In the genomic region with DNA sequence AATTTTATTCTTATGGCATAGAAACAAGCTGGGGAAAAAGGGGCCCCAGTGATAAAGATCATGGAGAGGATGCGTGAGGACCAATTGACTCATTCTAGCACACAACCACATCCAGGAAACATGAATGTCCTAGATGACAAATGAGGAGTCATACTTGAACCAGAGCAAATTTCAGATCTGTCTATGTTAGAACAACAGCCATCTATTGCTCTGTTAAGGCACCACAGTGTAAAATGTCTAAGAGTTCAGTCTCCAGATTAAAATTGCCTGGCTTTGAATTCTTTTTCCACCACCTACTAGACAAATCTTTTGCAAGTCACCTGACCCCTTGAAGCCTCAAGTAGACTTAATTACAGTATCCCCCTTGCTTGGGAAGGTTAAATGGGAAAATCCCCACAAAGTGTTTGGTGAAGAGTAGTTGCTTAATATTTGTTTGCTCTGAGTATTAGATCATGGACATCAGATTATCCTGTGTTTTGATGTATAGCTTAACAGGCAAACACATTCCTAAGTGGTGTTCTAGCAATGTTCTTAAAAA, we compare ENCODE assay signal across 9 cellular contexts.
DNase-seq lines count a peak whose midpoint lies in the region; ATAC-seq and TF ChIP-seq lines count a peak whose summit lies in the region.
"Had no signal": no experiment of that assay in that cellular context is flagged by ENCODE, and none has a peak within 500 bp of the region (broad histone marks: within the 10 kb centered on the region; RNA-seq: fewer than 3 reads in every experiment).

No MANE protein-coding gene starts in this region.

- peak; percentile 6 to 24 for DNase-seq in activated CD4-positive, alpha-beta T cell treated with anti-CD3 and anti-CD28 coated beads for 24 hours (ENCODE audit: low read depth in 2 of 2)
- DNase-seq in activated CD4-positive, alpha-beta T cell treated with anti-CD3 and anti-CD28 coated beads, Interleukin-2, amount 50 U/mL, for 1 hour, result no peak
- peak; percentile 69 for DNase-seq in activated CD8-positive, alpha-beta T cell treated with anti-CD3 and anti-CD28 coated beads, Interleukin-2, amount 10 ng/mL, durations not matched to agents 7 days and 5 days
- DNase-seq in mucosa of descending colon (no peak), left colon (no peak), Ammon's horn (ENCODE audit: low spot score) (no peak), left lobe of liver (ENCODE audit: low spot score) (no peak)

- peaks cover 8% of the 10 kb centered on the region for H3K4me1 ChIP-seq in mucosa of descending colon (ENCODE audit: low read depth)

- POLR2A ChIA-PET in activated CD8-positive, alpha-beta T cell treated with anti-CD3 and anti-CD28 coated beads, Interleukin-2, amount 10 ng/mL, durations not matched to agents 7 days and 5 days (lab: Charles Lee), result interaction anchor here (0.9 kb wide), 1 partner anchor 257 kb away, joined by 3 read pairs; no protein-coding TSS in a partner anchor

- H3K4me1 Mint-ChIP-seq in activated CD8-positive, alpha-beta T cell treated with anti-CD3 and anti-CD28 coated beads, Interleukin-2, amount 10 ng/mL, durations not matched to agents 7 days and 5 days (ENCODE audit: low read depth), result peaks cover 75% of the 10 kb centered on the region

- intact Hi-C loops in mucosa of descending colon (cut with DNase I, micrococcal nuclease), result no loop called here
- intact Hi-C loops in left colon (cut with DNase I, micrococcal nuclease), result no loop called here

- H3K27ac Mint-ChIP-seq in activated CD8-positive, alpha-beta T cell treated with anti-CD3 and anti-CD28 coated beads, Interleukin-2, amount 10 ng/mL, durations not matched to agents 7 days and 5 days, result peak overlapping the region; percentile 81

- H3K4me3 Mint-ChIP-seq in activated CD8-positive, alpha-beta T cell treated with anti-CD3 and anti-CD28 coated beads, Interleukin-2, amount 10 ng/mL, durations not matched to agents 7 days and 5 days, result peak overlapping the region; percentile 39

- H3K9me3 ChIP-seq in mucosa of descending colon, result no peaks in the 10 kb centered on the region
- H3K9me3 ChIP-seq: BLaER1 treated with 17β-estradiol and CSF1 and Interleukin-3, amounts not matched to agents 10 nM and 100 nM had no signal

- CTCF ChIA-PET in activated CD8-positive, alpha-beta T cell treated with anti-CD3 and anti-CD28 coated beads, Interleukin-2, amount 10 ng/mL, durations not matched to agents 7 days and 5 days (lab: Charles Lee), result interaction anchor here (0.8 to 5.0 kb wide), 7 partner anchors 28 to 346 kb away, joined by 3 to 31 read pairs (median 3); no protein-coding TSS in a partner anchor

- TF ChIP-seq CTCF in mucosa of descending colon (IDR thresholded peaks at IDR 0.05), result no peak

- ATAC-seq in HG03196 (IDR thresholded peaks at IDR 0.05; ENCODE audit: unreplicated experiment), result peak; percentile 90
- peak; percentile 99 for ATAC-seq in activated CD8-positive, alpha-beta T cell treated with anti-CD3 and anti-CD28 coated beads, Interleukin-2, amount 10 ng/mL, durations not matched to agents 7 days and 5 days
- ATAC-seq in mucosa of descending colon, result peak; percentile 37
- no peak for ATAC-seq in left colon
- no peak for ATAC-seq in left lobe of liver

- peaks cover 28% of the 10 kb centered on the region for H3K36me3 Mint-ChIP-seq in activated CD8-positive, alpha-beta T cell treated with anti-CD3 and anti-CD28 coated beads, Interleukin-2, amount 10 ng/mL, durations not matched to agents 7 days and 5 days (ENCODE audit: low read depth)

- no peaks in the 10 kb centered on the region for H3K36me3 ChIP-seq in mucosa of descending colon (ENCODE audit: low read depth)
- H3K36me3 ChIP-seq: BLaER1 treated with 17β-estradiol and CSF1 and Interleukin-3, amounts not matched to agents 10 nM and 100 nM had no signal

- peaks cover 7% of the 10 kb centered on the region for H3K9me3 Mint-ChIP-seq in activated CD8-positive, alpha-beta T cell treated with anti-CD3 and anti-CD28 coated beads, Interleukin-2, amount 10 ng/mL, durations not matched to agents 7 days and 5 days (ENCODE audit: insufficient read depth)

- peaks cover 4% of the 10 kb centered on the region for H3K27me3 Mint-ChIP-seq in activated CD8-positive, alpha-beta T cell treated with anti-CD3 and anti-CD28 coated beads, Interleukin-2, amount 10 ng/mL, durations not matched to agents 7 days and 5 days (ENCODE audit: low read depth)

- H3K4me3 ChIP-seq in mucosa of descending colon, result no peak overlapping the region
- H3K4me3 ChIP-seq: BLaER1 treated with 17β-estradiol and CSF1 and Interleukin-3, amounts not matched to agents 10 nM and 100 nM had no signal

Comparison
In these comparisons a context has a peak if more than half of its experiments do, and no peak if none do; other contexts are left out.
1. DNase-seq: peak in activated CD4-positive, alpha-beta T cell treated with anti-CD3 and anti-CD28 coated beads for 24 hours (2 of 2) and activated CD8-positive, alpha-beta T cell treated with anti-CD3 and anti-CD28 coated beads, Interleukin-2, amount 10 ng/mL, durations not matched to agents 7 days and 5 days (single experiment); none in activated CD4-positive, alpha-beta T cell treated with anti-CD3 and anti-CD28 coated beads, Interleukin-2, amount 50 U/mL, for 1 hour (single experiment), mucosa of descending colon (0 of 3), left colon (0 of 2), Ammon's horn (single experiment) and left lobe of liver (single experiment).
2. ATAC-seq: peak in HG03196 (single experiment), activated CD8-positive, alpha-beta T cell treated with anti-CD3 and anti-CD28 coated beads, Interleukin-2, amount 10 ng/mL, durations not matched to agents 7 days and 5 days (single experiment) and mucosa of descending colon (single experiment); none in left colon (single experiment) and left lobe of liver (single experiment).